24 cellular contexts compared by ENCODE assay signal in genomic region chr16:83473926-83474660, GRCh38.
"Had no signal": no experiment of that assay in that cellular context is flagged by ENCODE, and none has a peak within 500 bp of the region (broad histone marks: within the 10 kb centered on the region; RNA-seq: fewer than 3 reads in every experiment).

No MANE protein-coding gene starts in this region.

- H3K4me1 ChIP-seq: pancreas, stomach, suprapubic skin, tibial nerve had no signal

- H3K27me3 Mint-ChIP-seq: activated CD4-positive, alpha-beta memory T cell treated with anti-CD3 and anti-CD28 coated beads, Interleukin-2, amount 10 ng/mL, durations not matched to agents 7 days and 5 days; activated CD4-positive, alpha-beta T cell treated with anti-CD3 and anti-CD28 coated beads, Interleukin-2, amount 10 ng/mL, durations not matched to agents 24 days and 14 days; activated naive CD8-positive, alpha-beta T cell treated with anti-CD3 and anti-CD28 coated beads, Interleukin-2, amount 10 ng/mL, durations not matched to agents 7 days and 5 days had no signal

- ATAC-seq: activated CD4-positive, CD25-positive, alpha-beta regulatory T cell treated with anti-CD3 and anti-CD28 coated beads, Interleukin-2, amount 50 U/mL, for 24 hours; activated T-cell treated with anti-CD3 and anti-CD28 coated beads, Interleukin-2, amount 50 U/mL, for 72 hours; natural killer cell; pancreas; stimulated activated memory B cell treated with anti-CD40 and anti-IgM and Interleukin-4, amounts not matched to agents 10 μg/mL and 1 μg/mL and 100 μg/mL, for 72 hours; T-cell had no signal

- H3K36me3 Mint-ChIP-seq: activated naive CD8-positive, alpha-beta T cell treated with anti-CD3 and anti-CD28 coated beads, Interleukin-2, amount 10 ng/mL, durations not matched to agents 7 days and 5 days; natural killer cell; stimulated activated memory B cell treated with anti-CD40 and anti-IgM and Interleukin-4, amounts not matched to agents 10 μg/mL and 1 μg/mL and 100 μg/mL, for 72 hours; T-cell had no signal

- H3K36me3 ChIP-seq: neutrophil, pancreas, right lobe of liver, stomach, suprapubic skin, tibial nerve had no signal

- H3K9me3 ChIP-seq: neutrophil, pancreas, right lobe of liver, stomach, suprapubic skin, tibial nerve had no signal

- H3K4me3 Mint-ChIP-seq: activated CD4-positive, alpha-beta memory T cell treated with anti-CD3 and anti-CD28 coated beads, Interleukin-2, amount 10 ng/mL, durations not matched to agents 7 days and 5 days; activated CD4-positive, alpha-beta T cell treated with anti-CD3 and anti-CD28 coated beads, Interleukin-2, amount 10 ng/mL, durations not matched to agents 24 days and 14 days; activated naive CD4-positive, alpha-beta T cell treated with anti-CD3 and anti-CD28 coated beads for 36 hours; activated naive CD8-positive, alpha-beta T cell treated with anti-CD3 and anti-CD28 coated beads, Interleukin-2, amount 10 ng/mL, durations not matched to agents 7 days and 5 days; activated T-cell treated with anti-CD3 and anti-CD28 coated beads, Interleukin-2, amount 50 U/mL, for 72 hours; dendritic cell treated with granulocyte-macrophage colony-stimulating factor and Interleukin-4, amounts not matched to agents 40 ng/mL and 50 ng/mL, for 4 days; natural killer cell; stimulated activated memory B cell treated with anti-CD40 and anti-IgM and Interleukin-4, amounts not matched to agents 10 μg/mL and 1 μg/mL and 100 μg/mL, for 72 hours; T-cell; T-helper 2 cell treated with Interferon-gamma antibody and Interleukin-4, amounts not matched to agents 5 μg/mL and 100 μg/mL, for 36 hours had no signal

- H3K27ac Mint-ChIP-seq: activated CD4-positive, alpha-beta memory T cell treated with anti-CD3 and anti-CD28 coated beads, Interleukin-2, amount 10 ng/mL, durations not matched to agents 7 days and 5 days; activated CD4-positive, alpha-beta T cell treated with anti-CD3 and anti-CD28 coated beads, Interleukin-2, amount 10 ng/mL, durations not matched to agents 24 days and 14 days; activated naive CD4-positive, alpha-beta T cell treated with anti-CD3 and anti-CD28 coated beads for 36 hours; activated naive CD8-positive, alpha-beta T cell treated with anti-CD3 and anti-CD28 coated beads, Interleukin-2, amount 10 ng/mL, durations not matched to agents 7 days and 5 days; activated T-cell treated with anti-CD3 and anti-CD28 coated beads, Interleukin-2, amount 50 U/mL, for 72 hours; dendritic cell treated with granulocyte-macrophage colony-stimulating factor and Interleukin-4, amounts not matched to agents 40 ng/mL and 50 ng/mL, for 4 days; natural killer cell; stimulated activated memory B cell treated with anti-CD40 and anti-IgM and Interleukin-4, amounts not matched to agents 10 μg/mL and 1 μg/mL and 100 μg/mL, for 72 hours; T-cell; T-helper 2 cell treated with Interferon-gamma antibody and Interleukin-4, amounts not matched to agents 5 μg/mL and 100 μg/mL, for 36 hours had no signal

- H3K4me1 Mint-ChIP-seq: activated CD4-positive, alpha-beta memory T cell treated with anti-CD3 and anti-CD28 coated beads, Interleukin-2, amount 10 ng/mL, durations not matched to agents 7 days and 5 days; activated CD4-positive, alpha-beta T cell treated with anti-CD3 and anti-CD28 coated beads, Interleukin-2, amount 10 ng/mL, durations not matched to agents 24 days and 14 days; activated naive CD8-positive, alpha-beta T cell treated with anti-CD3 and anti-CD28 coated beads, Interleukin-2, amount 10 ng/mL, durations not matched to agents 7 days and 5 days; natural killer cell; stimulated activated memory B cell treated with anti-CD40 and anti-IgM and Interleukin-4, amounts not matched to agents 10 μg/mL and 1 μg/mL and 100 μg/mL, for 72 hours; T-cell had no signal

- H3K27me3 ChIP-seq: neutrophil, pancreas, right lobe of liver, suprapubic skin, tibial nerve had no signal

- H3K4me3 ChIP-seq: lung, pancreas, right lobe of liver, stomach, suprapubic skin, tibial nerve had no signal

- H3K9me3 Mint-ChIP-seq: activated CD4-positive, alpha-beta T cell treated with anti-CD3 and anti-CD28 coated beads, Interleukin-2, amount 10 ng/mL, durations not matched to agents 24 days and 14 days; activated naive CD4-positive, alpha-beta T cell treated with anti-CD3 and anti-CD28 coated beads for 36 hours; activated naive CD8-positive, alpha-beta T cell treated with anti-CD3 and anti-CD28 coated beads, Interleukin-2, amount 10 ng/mL, durations not matched to agents 7 days and 5 days; activated T-cell treated with anti-CD3 and anti-CD28 coated beads, Interleukin-2, amount 50 U/mL, for 72 hours; dendritic cell treated with granulocyte-macrophage colony-stimulating factor and Interleukin-4, amounts not matched to agents 40 ng/mL and 50 ng/mL, for 4 days; natural killer cell; stimulated activated memory B cell treated with anti-CD40 and anti-IgM and Interleukin-4, amounts not matched to agents 10 μg/mL and 1 μg/mL and 100 μg/mL, for 72 hours; T-cell; T-helper 2 cell treated with Interferon-gamma antibody and Interleukin-4, amounts not matched to agents 5 μg/mL and 100 μg/mL, for 36 hours had no signal

- DNase-seq: activated CD4-positive, alpha-beta memory T cell treated with anti-CD3 and anti-CD28 coated beads, Interleukin-2, amount 10 ng/mL, durations not matched to agents 7 days and 5 days; activated CD4-positive, alpha-beta T cell treated with anti-CD3 and anti-CD28 coated beads, Interleukin-2, amount 10 ng/mL, durations not matched to agents 24 days and 14 days; activated effector memory CD4-positive, alpha-beta T cell treated with Interleukin-2 at 50 U/mL for 16 hours; activated naive CD4-positive, alpha-beta T cell treated with anti-CD3 and anti-CD28 coated beads for 36 hours; activated naive CD8-positive, alpha-beta T cell treated with anti-CD3 and anti-CD28 coated beads, Interleukin-2, amount 10 ng/mL, durations not matched to agents 7 days and 5 days; activated T-cell treated with anti-CD3 and anti-CD28 coated beads, Interleukin-2, amount 50 U/mL, for 72 hours; amygdala; effector CD4-positive, alpha-beta T cell; natural killer cell; pancreas; right lobe of liver; small intestine; stimulated activated CD4-positive, alpha-beta T cell treated with anti-CD3 and anti-CD28 coated beads, Interleukin-15, amount 100 ng/mL, for 24 hours; stomach; T-cell had no signal

- H3K27ac ChIP-seq: neutrophil, pancreas, stomach, suprapubic skin, tibial nerve, VCaP had no signal
